Comparison of ENCODE assay signal across 8 cellular contexts in the genomic region with DNA sequence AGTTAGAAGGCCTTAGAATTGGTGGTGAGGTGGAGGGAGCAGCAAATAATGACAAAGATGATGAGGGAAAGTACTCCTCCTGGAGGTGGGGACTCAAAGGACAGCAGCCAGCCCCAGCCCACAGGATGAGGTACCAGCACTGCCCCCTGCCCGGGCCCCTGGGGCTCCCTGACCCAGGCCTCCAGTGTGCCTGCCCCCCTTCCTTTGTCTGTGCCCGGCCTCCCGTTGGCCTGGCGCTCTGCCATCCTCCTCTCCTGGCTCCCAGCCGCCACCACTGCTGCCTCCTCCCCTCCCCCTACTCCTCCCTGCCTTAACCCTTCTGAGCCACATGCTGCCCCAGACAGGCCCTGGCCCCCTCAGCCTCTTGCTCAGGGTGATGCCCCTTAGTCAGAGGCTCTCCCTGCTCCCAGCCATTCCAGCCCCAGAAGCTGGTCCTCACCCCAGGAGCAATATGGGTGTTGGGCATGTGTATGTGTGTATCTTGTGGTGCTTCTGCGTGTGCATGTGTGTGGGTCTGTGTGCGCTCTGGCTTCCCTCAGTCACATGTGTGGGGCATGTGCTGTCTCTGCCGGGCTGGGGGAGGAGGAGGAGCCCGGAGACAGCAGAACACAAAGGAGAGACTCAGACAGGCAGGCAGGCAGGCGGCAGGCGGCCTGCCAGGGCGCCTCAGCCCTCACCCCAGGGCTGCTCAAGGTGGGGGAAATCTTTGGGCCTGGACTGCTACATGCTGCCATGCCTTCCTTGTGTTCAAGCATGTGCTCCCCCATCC. TPM values are rescaled to one million over a fixed set of nuclear protein-coding genes. Genes with fewer than 3 reads are reported as not detected.
DNase-seq lines count a peak whose midpoint lies in the region; ATAC-seq and TF ChIP-seq lines count a peak whose summit lies in the region.

No MANE protein-coding gene starts in this region.

- peaks cover 5% of the 10 kb centered on the region for H4K20me1 ChIP-seq in neural cell (ENCODE audit: insufficient read depth)

- H3K27ac Mint-ChIP-seq in CD8-positive, alpha-beta memory T cell = peak overlapping the region; percentile 90 to 98 (median 96)

- H3K4me1 ChIP-seq in CD8-positive, alpha-beta memory T cell (ENCODE audit: insufficient read depth, low read length) = peaks cover 76% of the 10 kb centered on the region

- peak overlapping the region; percentile 89 to 97 (median 94) for H3K4me3 Mint-ChIP-seq in CD8-positive, alpha-beta memory T cell

- no peaks in the 10 kb centered on the region for H3F3A ChIP-seq in neural cell (ENCODE audit: insufficient read depth, low read length, poor library complexity, severe bottlenecking)

- H3K36me3 ChIP-seq in CD8-positive, alpha-beta memory T cell (ENCODE audit: insufficient read depth, low read length) = no peaks in the 10 kb centered on the region
- no peaks in the 10 kb centered on the region for H3K36me3 ChIP-seq in neural cell (ENCODE audit: insufficient read depth, low read length)

- peak overlapping the region; percentile 7 for H2AFZ ChIP-seq in neural cell (ENCODE audit: low read depth, low read length)

- peak; percentile 73 for TF ChIP-seq EP300 in neural cell (conservative IDR thresholded peaks at IDR 0.05; ENCODE audit: poor library complexity, severe bottlenecking)

- peak overlapping the region; percentile 95 for H3K4me2 ChIP-seq in neural cell (ENCODE audit: low read length)

- POLR2A ChIA-PET in CD8-positive, alpha-beta memory T cell (lab: Charles Lee) = interaction anchor here (0.6 to 1.3 kb wide), 2 partner anchors 62 to 341 kb away, joined by 3 to 4 read pairs; no protein-coding TSS in a partner anchor

- peak overlapping the region; percentile 96 for H3K27ac ChIP-seq in CD8-positive, alpha-beta memory T cell (ENCODE audit: low read depth, low read length)
- H3K27ac ChIP-seq in neural cell (ENCODE audit: low read length) (peak overlapping the region; percentile 97), temporal lobe (ENCODE audit: low read depth, low read length) (peak overlapping the region; percentile 88)

- H3K27me3 Mint-ChIP-seq in CD8-positive, alpha-beta memory T cell = no peaks in the 10 kb centered on the region

- peak; percentile 17 for TF ChIP-seq CTCF in foreskin fibroblast (IDR thresholded peaks at IDR 0.05; ENCODE audit: low read depth, low read length)
- peak; percentile 47 for TF ChIP-seq CTCF in neural cell (IDR thresholded peaks at IDR 0.05; ENCODE audit: poor library complexity, severe bottlenecking)

- peaks cover 65 to 82% (median 78%) of the 10 kb centered on the region in 3 donors for H3K4me1 Mint-ChIP-seq in CD8-positive, alpha-beta memory T cell

- peaks cover 0 to 12% (median 0%) of the 10 kb centered on the region in 3 donors for H3K36me3 Mint-ChIP-seq in CD8-positive, alpha-beta memory T cell

- peak overlapping the region; percentile 88 for H3K9ac ChIP-seq in neural cell (ENCODE audit: low read length)

- H3K27me3 ChIP-seq in CD8-positive, alpha-beta memory T cell (ENCODE audit: insufficient read depth, low read length, poor library complexity, severe bottlenecking) = no peaks in the 10 kb centered on the region
- H3K27me3 ChIP-seq in neural cell (ENCODE audit: insufficient read depth, low read depth, low read length) = no peaks in the 10 kb centered on the region

- no peak for TF ChIP-seq RAD21 in neural cell (conservative IDR thresholded peaks at IDR 0.05)

- CTCF ChIA-PET in CD8-positive, alpha-beta memory T cell (lab: Charles Lee) = interaction anchor here (1.5 kb wide), 1 partner anchor 45 kb away, joined by 3 read pairs; no protein-coding TSS in a partner anchor

- H3K79me2 ChIP-seq in neural cell (replicated peaks; ENCODE audit: insufficient read depth, low read length) = peaks cover 68% of the 10 kb centered on the region

- no peaks in the 10 kb centered on the region for H3K9me3 Mint-ChIP-seq in CD8-positive, alpha-beta memory T cell

- H3K4me3 ChIP-seq in CD8-positive, alpha-beta memory T cell (ENCODE audit: low read length) = peak overlapping the region; percentile 82
- H3K4me3 ChIP-seq in foreskin fibroblast (ENCODE audit: low read depth in 1 of 2, low read length in 2 of 2) (peak overlapping the region; percentile 84 to 87), neural cell (ENCODE audit: low read length) (peak overlapping the region; percentile 92)

- no peaks in the 10 kb centered on the region for H3K9me2 ChIP-seq in neural cell (ENCODE audit: insufficient read depth, low read length)

- H3K9me3 ChIP-seq in CD8-positive, alpha-beta memory T cell (ENCODE audit: low read length) = no peaks in the 10 kb centered on the region
- no peaks in the 10 kb centered on the region for H3K9me3 ChIP-seq in neural cell (ENCODE audit: low read length)

- peak; percentile 39 to 74 (median 57) for DNase-seq in CD8-positive, alpha-beta memory T cell
- DNase-seq in HuH-7.5 (ENCODE audit: low spot score) (peak; percentile 53), RPMI8226 (peak; percentile 91), foreskin fibroblast (peak; percentile 85 to 95)
- peak; percentile 85 for DNase-seq in activated effector memory CD4-positive, alpha-beta T cell treated with anti-CD3 and anti-CD28 coated beads, Interleukin-2, amount 50 U/mL, for 16 hours

- no peak for ATAC-seq in GM18511 (IDR thresholded peaks at IDR 0.05; ENCODE audit: unreplicated experiment)

TF ChIP-seq in neural cell, 6 proteins besides CTCF, POLR2A, EP300 and RAD21:
- peak; percentile 97 for TF ChIP-seq MXI1 (conservative IDR thresholded peaks at IDR 0.05; ENCODE audit: poor library complexity, severe bottlenecking)
- TF ChIP-seq POLR2AphosphoS5 (IDR thresholded peaks at IDR 0.05) = peak; percentile 91
- no peak for TF ChIP-seq SMC3 (conservative IDR thresholded peaks at IDR 0.05; ENCODE audit: poor library complexity)
- TF ChIP-seq EZH2 (IDR thresholded peaks at IDR 0.05; ENCODE audit: borderline replicate concordance, insufficient read depth, low read length, poor library complexity, severe bottlenecking) = no peak
- TF ChIP-seq TAF1 (IDR thresholded peaks at IDR 0.05; ENCODE audit: low read depth) = peak; percentile 92
- TF ChIP-seq, protein P1, sequence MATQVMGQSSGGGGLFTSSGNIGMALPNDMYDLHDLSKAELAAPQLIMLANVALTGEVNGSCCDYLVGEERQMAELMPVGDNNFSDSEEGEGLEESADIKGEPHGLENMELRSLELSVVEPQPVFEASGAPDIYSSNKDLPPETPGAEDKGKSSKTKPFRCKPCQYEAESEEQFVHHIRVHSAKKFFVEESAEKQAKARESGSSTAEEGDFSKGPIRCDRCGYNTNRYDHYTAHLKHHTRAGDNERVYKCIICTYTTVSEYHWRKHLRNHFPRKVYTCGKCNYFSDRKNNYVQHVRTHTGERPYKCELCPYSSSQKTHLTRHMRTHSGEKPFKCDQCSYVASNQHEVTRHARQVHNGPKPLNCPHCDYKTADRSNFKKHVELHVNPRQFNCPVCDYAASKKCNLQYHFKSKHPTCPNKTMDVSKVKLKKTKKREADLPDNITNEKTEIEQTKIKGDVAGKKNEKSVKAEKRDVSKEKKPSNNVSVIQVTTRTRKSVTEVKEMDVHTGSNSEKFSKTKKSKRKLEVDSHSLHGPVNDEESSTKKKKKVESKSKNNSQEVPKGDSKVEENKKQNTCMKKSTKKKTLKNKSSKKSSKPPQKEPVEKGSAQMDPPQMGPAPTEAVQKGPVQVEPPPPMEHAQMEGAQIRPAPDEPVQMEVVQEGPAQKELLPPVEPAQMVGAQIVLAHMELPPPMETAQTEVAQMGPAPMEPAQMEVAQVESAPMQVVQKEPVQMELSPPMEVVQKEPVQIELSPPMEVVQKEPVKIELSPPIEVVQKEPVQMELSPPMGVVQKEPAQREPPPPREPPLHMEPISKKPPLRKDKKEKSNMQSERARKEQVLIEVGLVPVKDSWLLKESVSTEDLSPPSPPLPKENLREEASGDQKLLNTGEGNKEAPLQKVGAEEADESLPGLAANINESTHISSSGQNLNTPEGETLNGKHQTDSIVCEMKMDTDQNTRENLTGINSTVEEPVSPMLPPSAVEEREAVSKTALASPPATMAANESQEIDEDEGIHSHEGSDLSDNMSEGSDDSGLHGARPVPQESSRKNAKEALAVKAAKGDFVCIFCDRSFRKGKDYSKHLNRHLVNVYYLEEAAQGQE (IDR thresholded peaks at IDR 0.05; ENCODE audit: borderline replicate concordance) = peak; percentile 74

RNA-seq across cellular contexts. Expression of a gene that starts 2.6 kb away (rescaled TPM):
- total RNA-seq in CD8-positive, alpha-beta memory T cell = 10 to 100 TPM; 64.3 to 64.8 TPM
- polyA plus RNA-seq in CD8-positive, alpha-beta memory T cell = 36.0 TPM
- polyA plus RNA-seq in neural cell = 107 and 112 TPM in 2 replicates
- polyA minus RNA-seq in neural cell = 165 and 189 TPM in 2 replicates
- 50.2 TPM for total RNA-seq in temporal lobe

RNA-seq across cellular contexts. Expression of a gene that starts 15.3 kb away (rescaled TPM):
- 100 to 1,000 TPM; 105 to 106 TPM for total RNA-seq in CD8-positive, alpha-beta memory T cell
- polyA plus RNA-seq in CD8-positive, alpha-beta memory T cell = 20.7 TPM
- 3.8 and 6.0 TPM in 2 replicates for polyA plus RNA-seq in neural cell
- 11.9 and 12.4 TPM in 2 replicates for polyA minus RNA-seq in neural cell
- 8.4 TPM for total RNA-seq in temporal lobe

RNA-seq across cellular contexts. Expression of a gene that starts 34.6 kb away (rescaled TPM):
- 100 to 1,000 TPM; 304 to 330 TPM for total RNA-seq in CD8-positive, alpha-beta memory T cell
- polyA plus RNA-seq in CD8-positive, alpha-beta memory T cell = 76.6 TPM
- polyA plus RNA-seq in neural cell = 33.4 and 36.0 TPM in 2 replicates
- polyA minus RNA-seq in neural cell = 39.4 and 45.1 TPM in 2 replicates
- total RNA-seq in temporal lobe = 33.4 TPM

RNA-seq across cellular contexts. Expression of a gene that starts 52.4 kb away (rescaled TPM):
- total RNA-seq in CD8-positive, alpha-beta memory T cell = 10 to 100 TPM; 25.3 to 27.0 TPM
- polyA plus RNA-seq in CD8-positive, alpha-beta memory T cell = 30.4 TPM
- polyA plus RNA-seq in neural cell = 9.0 and 9.6 TPM in 2 replicates
- 28.4 and 36.8 TPM in 2 replicates for polyA minus RNA-seq in neural cell
- total RNA-seq in temporal lobe = 14.8 TPM

Comparison
In these comparisons a context has a peak if more than half of its experiments do, and no peak if none do; other contexts are left out.
1. RNA of a gene that starts 15.3 kb away (total RNA-seq): 105 to 106 TPM in CD8-positive, alpha-beta memory T cell; 8.4 TPM in temporal lobe (single experiment); every median in the first group is over 10 times any median in the second.
2. Peak in every context shown above with its lines, with median percentiles within 50 percentile points of each other: DNase-seq, H3K27ac ChIP-seq and H3K4me3 ChIP-seq.